In genomic region chr12:63348544-63348943, GRCh38 we compare ENCODE assay signal across 17 cellular contexts.
A peak's percentile ranks its signal among the peaks of the same experiment; 100 is the strongest.
DNase-seq lines count a peak whose midpoint lies in the region; ATAC-seq and TF ChIP-seq lines count a peak whose summit lies in the region.
"Had no signal": no experiment of that assay in that cellular context is flagged by ENCODE, and none has a peak within 500 bp of the region (broad histone marks: within the 10 kb centered on the region; RNA-seq: fewer than 3 reads in every experiment).

No MANE protein-coding gene starts in this region.

- H2AFZ ChIP-seq in OCI-LY3 (ENCODE audit: low read depth, low read length) = 0 out of 2 replicates have a peak overlapping the region, but pooled peaks have one; percentile 16

- no peaks in the 10 kb centered on the region for H3K36me3 Mint-ChIP-seq in neural crest cell (ENCODE audit: low read depth)

- 0 out of 2 replicates have a peak overlapping the region, but pooled peaks have one; percentile 4 for H3K4me2 ChIP-seq in OCI-LY3 (ENCODE audit: low read length)

- peaks cover 9% of the 10 kb centered on the region for H3K4me1 ChIP-seq in OCI-LY3 (ENCODE audit: low read length)

- ATAC-seq in GM18511 (IDR thresholded peaks at IDR 0.05; ENCODE audit: unreplicated experiment) (peak; percentile 75), HG02798 (IDR thresholded peaks at IDR 0.05; ENCODE audit: poor library complexity, unreplicated experiment) (peak; percentile 55)
- ATAC-seq: HepG2 had no signal

- TF ChIP-seq CTCF in OCI-LY3 (IDR thresholded peaks at IDR 0.05; ENCODE audit: low read depth, low read length) (no peak), neural crest cell (conservative IDR thresholded peaks at IDR 0.05) (no peak)

- H3K4me3 ChIP-seq in OCI-LY3 (ENCODE audit: low read length) = no peak overlapping the region

- no peak overlapping the region for H3K4me3 Mint-ChIP-seq in neural crest cell
- H3K4me3 Mint-ChIP-seq: B cell; CD4-positive, alpha-beta T cell; H9 had no signal

- no peaks in the 10 kb centered on the region for H3K9me3 ChIP-seq in OCI-LY3 (ENCODE audit: insufficient read depth, low read length)

- H3K9ac ChIP-seq in OCI-LY3 (ENCODE audit: low read length) = no peak overlapping the region

- H3K9me3 Mint-ChIP-seq in neural crest cell = no peaks in the 10 kb centered on the region
- H3K9me3 Mint-ChIP-seq: CD4-positive, alpha-beta T cell; H9 had no signal

- no peak overlapping the region for H3K27ac ChIP-seq in OCI-LY3 (ENCODE audit: low read length)

- no peaks in the 10 kb centered on the region for H3K27me3 ChIP-seq in OCI-LY3 (ENCODE audit: low read depth, low read length)

- H3K79me2 ChIP-seq in OCI-LY3 (ENCODE audit: low read length) = no peaks in the 10 kb centered on the region

- H3K4me1 Mint-ChIP-seq in neural crest cell = no peaks in the 10 kb centered on the region
- H3K4me1 Mint-ChIP-seq: B cell had no signal

- H3K27ac Mint-ChIP-seq in neural crest cell (ENCODE audit: unreplicated experiment) = peak overlapping the region; percentile 37
- H3K27ac Mint-ChIP-seq: B cell; CD4-positive, alpha-beta T cell had no signal

- no peaks in the 10 kb centered on the region for H3K36me3 ChIP-seq in OCI-LY3 (replicated peaks; ENCODE audit: low read depth, low read length)

- peaks cover 3% of the 10 kb centered on the region for H3K27me3 Mint-ChIP-seq in neural crest cell (ENCODE audit: low read depth)
- H3K27me3 Mint-ChIP-seq: B cell; CD4-positive, alpha-beta T cell had no signal

- intact Hi-C loops in head of caudate nucleus (cut with DNase I) = no loop called here

- DNase-seq in neural crest cell (ENCODE audit: low read depth, low spot score) (no peak), head of caudate nucleus (no peak), midbrain (lab: John Stamatoyannopoulos, UW) (no peak), hepatic stellate cell (ENCODE audit: low spot score) (no peak)
- DNase-seq: C1 segment of cervical spinal cord; Calu3; CD4-positive, alpha-beta T cell; DMS79; EL; GDM1; GOT3; H9 had no signal

- H4K20me1 ChIP-seq in OCI-LY3 (ENCODE audit: insufficient read depth, low read length) = no peaks in the 10 kb centered on the region
